In the genomic region with DNA sequence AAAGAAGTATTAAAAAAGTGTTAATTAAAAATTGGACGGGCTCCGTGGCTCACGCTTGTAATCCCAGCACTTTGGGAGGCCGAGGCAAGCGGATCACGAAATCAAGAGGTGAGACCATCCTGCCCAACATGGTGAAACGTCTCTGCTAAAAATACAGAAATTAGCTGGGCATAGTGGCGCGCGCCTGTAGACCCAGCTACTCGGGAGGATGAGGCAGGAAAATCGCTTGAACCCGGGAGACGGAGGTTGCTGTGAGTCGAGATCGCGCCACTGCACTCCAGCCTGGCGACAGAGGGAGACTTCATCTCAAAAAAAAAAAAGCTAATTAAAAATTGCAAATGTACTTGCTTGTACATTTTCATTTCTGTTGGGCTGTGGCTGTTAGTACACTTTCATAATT, we compare ENCODE assay signal across 8 cellular contexts. TPM values are rescaled to one million over a fixed set of nuclear protein-coding genes. Genes with fewer than 3 reads are reported as not detected.
DNase-seq lines count a peak whose midpoint lies in the region; ATAC-seq, FAIRE-seq and TF ChIP-seq lines count a peak whose summit lies in the region.
"Not testable (repeated sequence)": the region's sequence is repeated elsewhere in the genome, so short reads cannot be mapped to it uniquely, and the experiment has no call there.

No MANE protein-coding gene starts in this region.

- H3K23ac ChIP-seq in H1 (ENCODE audit: insufficient read length) = not testable (repeated sequence)

- H2BK5ac ChIP-seq in H1 (ENCODE audit: low read depth, low read length) = not testable (repeated sequence)

- POLR2A ChIA-PET in H1 (lab: Charles Lee; ENCODE audit: partially characterized antibody) = interaction anchor here (0.6 to 1.8 kb wide), 7 partner anchors 13 to 1082 kb away, joined by 3 to 6 read pairs (median 4); a partner anchor contains a TSS

- peaks cover 52% of the 10 kb centered on the region for H3K4me1 Mint-ChIP-seq in nephron progenitor cell
- H3K4me1 Mint-ChIP-seq in stimulated activated naive B cell treated with anti-CD40 and anti-IgM and Interleukin-4, amounts not matched to agents 10 μg/mL and 1 μg/mL and 100 μg/mL, for 72 hours = peaks cover 22 to 52% of the 10 kb centered on the region in 2 donors

- H4K5ac ChIP-seq in H1 (ENCODE audit: insufficient read length, low read depth, low read length) = not testable (repeated sequence)

- not testable (repeated sequence) for H3K9me3 Mint-ChIP-seq in activated naive CD4-positive, alpha-beta T cell treated with anti-CD3 and anti-CD28 coated beads, Interleukin-2, amount 50 U/mL, for 72 hours; nephron progenitor cell; stimulated activated naive B cell treated with anti-CD40 and anti-IgM and Interleukin-4, amounts not matched to agents 10 μg/mL and 1 μg/mL and 100 μg/mL, for 72 hours

- not testable (repeated sequence) for TF ChIP-seq POLR2A in H1 (IDR thresholded peaks at IDR 0.05; ENCODE audit: control extremely low read depth in 1 of 2, low read depth in 2 of 2, low read length in 2 of 2)

- CTCF ChIA-PET in H1 (lab: Charles Lee; ENCODE audit: partially characterized antibody) = interaction anchor here (0.6 to 1.4 kb wide), 7 partner anchors 11 to 218 kb away, joined by 3 to 6 read pairs (median 4); no protein-coding TSS in a partner anchor

- peaks cover 5 to 13% of the 10 kb centered on the region in 2 experiments for H4K20me1 ChIP-seq in H1 (replicated peaks in 1 of 2; ENCODE audit: control insufficient read depth in 1 of 2, insufficient read depth in 2 of 2, low read length in 2 of 2)

- peak overlapping the region in 1 of 4 experiments; percentile 68; a peak in 2 of 7 replicates for H3K9ac ChIP-seq in H1 (replicated peaks in 1 of 4; ENCODE audit: extremely low read depth in 1 of 4, low read depth in 3 of 4, low read length in 3 of 4)
- H3K9ac ChIP-seq in iPS-18a (ENCODE audit: low read length) = peak overlapping the region; percentile 83

- peak overlapping the region; percentile 96 for H3K4me3 Mint-ChIP-seq in nephron progenitor cell
- peak overlapping the region; percentile 88 for H3K4me3 Mint-ChIP-seq in stimulated activated naive B cell treated with anti-CD40 and anti-IgM and Interleukin-4, amounts not matched to agents 10 μg/mL and 1 μg/mL and 100 μg/mL, for 72 hours

- peaks cover 12% of the 10 kb centered on the region; the same call in 1 of the 2 replicates for H3K23me2 ChIP-seq in H1 (ENCODE audit: low read depth, low read length)

- H4K91ac ChIP-seq in H1 (replicated peaks; ENCODE audit: insufficient read length, low read length) = not testable (repeated sequence)

- H3K36me3 ChIP-seq in SJSA1 = peaks cover 32% of the 10 kb centered on the region
- H3K36me3 ChIP-seq in H1 (ENCODE audit: control insufficient read depth in 2 of 4, insufficient read depth in 4 of 4, low read length in 3 of 4) = peaks cover 0 to 15% (median 8%) of the 10 kb centered on the region in 4 experiments; a peak in 7 of 8 replicates
- H3K36me3 ChIP-seq in iPS-18a (ENCODE audit: control insufficient read depth, low read depth, low read length) = peaks cover 18% of the 10 kb centered on the region

- not testable (repeated sequence) for H2BK120ac ChIP-seq in H1 (replicated peaks; ENCODE audit: low read depth, low read length)

- TF ChIP-seq CTCF in AG10803 (conservative IDR thresholded peaks at IDR 0.05; ENCODE audit: low read length); HFF-Myc (IDR thresholded peaks at IDR 0.05; ENCODE audit: low read depth, low read length, missing control alignments); H1 (IDR thresholded peaks at IDR 0.05; ENCODE audit: control extremely low read depth in 1 of 3, insufficient read depth in 1 of 3, low read depth in 1 of 3, low read length in 3 of 3); nephron progenitor cell (IDR thresholded peaks at IDR 0.05): not testable (repeated sequence)

- not testable (repeated sequence) for H3K9me3 ChIP-seq in SJSA1 (replicated peaks); H1 (ENCODE audit: insufficient read depth in 2 of 2, low read depth in 1 of 2, low read length in 1 of 2); iPS-18a (ENCODE audit: control insufficient read depth, low read depth, low read length)

- H3K27ac ChIP-seq in SJSA1; H1 (ENCODE audit: low read depth, low read length); iPS-18a (ENCODE audit: low read length): not testable (repeated sequence)

- H3K36me3 Mint-ChIP-seq in activated naive CD4-positive, alpha-beta T cell treated with anti-CD3 and anti-CD28 coated beads, Interleukin-2, amount 50 U/mL, for 72 hours = peaks cover 26 to 29% of the 10 kb centered on the region in 2 donors
- peaks cover 18% of the 10 kb centered on the region for H3K36me3 Mint-ChIP-seq in nephron progenitor cell (ENCODE audit: low read depth)
- H3K36me3 Mint-ChIP-seq in stimulated activated naive B cell treated with anti-CD40 and anti-IgM and Interleukin-4, amounts not matched to agents 10 μg/mL and 1 μg/mL and 100 μg/mL, for 72 hours = peaks cover 15 to 22% of the 10 kb centered on the region in 2 donors

- TF ChIP-seq EP300 in H1 (IDR thresholded peaks at IDR 0.05; ENCODE audit: borderline replicate concordance in 1 of 2, low read depth in 2 of 2, low read length in 2 of 2) = not testable (repeated sequence)

- H3K27me3 ChIP-seq in SJSA1 (replicated peaks); H1 (replicated peaks in 1 of 4; ENCODE audit: control insufficient read depth in 3 of 4, extremely low read depth in 1 of 4, insufficient read depth in 3 of 4, low read length in 3 of 4); iPS-18a (ENCODE audit: control insufficient read depth, insufficient read depth, low read length): not testable (repeated sequence)

- not testable (repeated sequence) for H2AK5ac ChIP-seq in H1 (ENCODE audit: low read depth, low read length)

- not testable (repeated sequence) for H2BK15ac ChIP-seq in H1 (ENCODE audit: low read length)

- H2AFZ ChIP-seq in H1 (ENCODE audit: low read length) = not testable (repeated sequence)

- H3K79me1 ChIP-seq in H1 (ENCODE audit: low read depth, low read length) = peaks cover 11% of the 10 kb centered on the region; the same call in 1 of the 2 replicates

- not testable (repeated sequence) for H3K56ac ChIP-seq in H1 (replicated peaks; ENCODE audit: insufficient read length, low read depth, low read length)

- H3K4ac ChIP-seq in H1 (replicated peaks; ENCODE audit: insufficient read length, low read depth, low read length) = not testable (repeated sequence)

- not testable (repeated sequence) for H3K4me1 ChIP-seq in SJSA1 (replicated peaks); H1 (replicated peaks in 1 of 4; ENCODE audit: control insufficient read depth in 3 of 4, insufficient read depth in 4 of 4, low read length in 3 of 4); iPS-18a (ENCODE audit: control insufficient read depth, low read depth, low read length)

- not testable (repeated sequence) for ATAC-seq in activated naive CD4-positive, alpha-beta T cell treated with anti-CD3 and anti-CD28 coated beads, Interleukin-2, amount 50 U/mL, for 72 hours; stimulated activated naive B cell treated with anti-CD40 and anti-IgM and Interleukin-4, amounts not matched to agents 10 μg/mL and 1 μg/mL and 100 μg/mL, for 72 hours (replicated peaks)

- WGBS in H1 (ENCODE audit: extremely low coverage in 1 of 2, insufficient coverage in 1 of 2, insufficient read length in 1 of 2, insufficient replicate concordance in 2 of 2, low coverage in 1 of 2, low lambda C conversion rate in 2 of 2, missing lambda C conversion rate in 1 of 2), 2 experiments = 88% methylated on average over 18 of the region's 18 CpGs; no CpG with 5 or more reads in 1 of the 2 experiments

- not testable (repeated sequence) for H4K8ac ChIP-seq in H1 (ENCODE audit: extremely low read depth, insufficient read depth, low read length)

- DNase-seq in AG10803 (ENCODE audit: low read depth); HFF-Myc (ENCODE audit: extremely low read depth, low read depth); SJSA1 (ENCODE audit: low read depth in 1 of 2, low spot score in 2 of 2); activated naive CD4-positive, alpha-beta T cell treated with anti-CD3 and anti-CD28 coated beads, Interleukin-2, amount 50 U/mL, for 72 hours (ENCODE audit: low spot score in 2 of 2); H1 (ENCODE audit: low read depth in 1 of 2, low spot score in 2 of 2); nephron progenitor cell; stimulated activated naive B cell treated with anti-CD40 and anti-IgM and Interleukin-4, amounts not matched to agents 10 μg/mL and 1 μg/mL and 100 μg/mL, for 72 hours: not testable (repeated sequence)

- H3K27ac Mint-ChIP-seq in activated naive CD4-positive, alpha-beta T cell treated with anti-CD3 and anti-CD28 coated beads, Interleukin-2, amount 50 U/mL, for 72 hours = peak overlapping the region; percentile 90 to 95
- peak overlapping the region; percentile 60 for H3K27ac Mint-ChIP-seq in nephron progenitor cell
- H3K27ac Mint-ChIP-seq in stimulated activated naive B cell treated with anti-CD40 and anti-IgM and Interleukin-4, amounts not matched to agents 10 μg/mL and 1 μg/mL and 100 μg/mL, for 72 hours = not testable (repeated sequence)

- peak overlapping the region; percentile 77 to 85 for H3K4me2 ChIP-seq in H1 (ENCODE audit: insufficient read depth in 1 of 2, low read depth in 2 of 2, low read length in 2 of 2)

- H3K27me3 Mint-ChIP-seq in nephron progenitor cell (ENCODE audit: low read depth, poor library complexity); stimulated activated naive B cell treated with anti-CD40 and anti-IgM and Interleukin-4, amounts not matched to agents 10 μg/mL and 1 μg/mL and 100 μg/mL, for 72 hours: not testable (repeated sequence)

- peaks cover 9 to 80% of the 10 kb centered on the region in 2 experiments for H3K79me2 ChIP-seq in H1 (ENCODE audit: control insufficient read depth in 1 of 2, insufficient read depth in 2 of 2, low read length in 2 of 2)

- H3K4me3 ChIP-seq in AG10803 (ENCODE audit: low read length) (peak overlapping the region; percentile 87), HFF-Myc (replicated peaks; ENCODE audit: low read depth, low read length) (peak overlapping the region; percentile 75), SJSA1 (peak overlapping the region; percentile 98), H1 (ENCODE audit: extremely low read depth in 1 of 4, insufficient read depth in 2 of 4, low read depth in 3 of 4, low read length in 4 of 4) (peak overlapping the region; percentile 82 to 97 (median 91); a peak in 7 of 8 replicates), iPS-18a (ENCODE audit: low read length) (peak overlapping the region; percentile 83)

- TF ChIP-seq RAD21 in H1 (IDR thresholded peaks at IDR 0.05 in 1 of 2, conservative IDR thresholded peaks at IDR 0.05 in 1 of 2; ENCODE audit: low read depth in 2 of 2, low read length in 2 of 2) = not testable (repeated sequence)

- not testable (repeated sequence) for H2BK20ac ChIP-seq in H1 (ENCODE audit: low read length)

- not testable (repeated sequence) for H2BK12ac ChIP-seq in H1 (ENCODE audit: low read depth, low read length)

- FAIRE-seq in H1 (lab: Jason Lieb, UNC) = not testable (repeated sequence)

- not testable (repeated sequence) for H3K18ac ChIP-seq in H1 (ENCODE audit: extremely low read depth, low read length)

- not testable (repeated sequence) for H3K14ac ChIP-seq in H1 (ENCODE audit: insufficient read length)

RNA-seq across cellular contexts. Expression of a gene that starts 1.1 kb away (rescaled TPM):
- total RNA-seq in SJSA1 (2014; rRNA removed; shearing (Covaris generic)) = 12.1 and 43.4 TPM in 2 replicates
- total RNA-seq in activated naive CD4-positive, alpha-beta T cell treated with anti-CD3 and anti-CD28 coated beads, Interleukin-2, amount 50 U/mL, for 72 hours = 10 to 100 TPM; 14.1 to 39.9 TPM
- 35.0 and 35.5 TPM in 2 replicates for total RNA-seq in H1 (2021; fragmentation: NEBNext Ultra II Directional; extraction: Animal tissue kit (Norgen Biotek cat#: 25700))
- 5.9 and 7.1 TPM in 2 replicates for polyA plus RNA-seq in H1 (2011; rRNA removed)
- 10.9 TPM for polyA plus RNA-seq in H1 (2011; cell fraction: cytosol; rRNA removed)
- 12.8 TPM for polyA plus RNA-seq in H1 (2011; cell fraction: nucleus; rRNA removed)
- polyA plus RNA-seq in H1 (2012, experiment 1 of 2) = 23.7 to 31.1 TPM (median 30.1 TPM) in 4 replicates
- polyA plus RNA-seq in H1 (2012, experiment 2 of 2) = 27.0 TPM
- polyA plus RNA-seq in H1 (2013, experiment 1 of 2) = 31.3 TPM
- 27.9 TPM for polyA plus RNA-seq in H1 (2013, experiment 2 of 2)
- 4.3 and 5.2 TPM in 2 replicates for polyA minus RNA-seq in H1 (2011; rRNA and poly(A)+ RNA removed)
- polyA minus RNA-seq in H1 (2011; cell fraction: cytosol; rRNA and poly(A)+ RNA removed) = 8.7 TPM
- polyA minus RNA-seq in H1 (2011; cell fraction: nucleus; rRNA and poly(A)+ RNA removed) = 18.8 TPM

RNA-seq across cellular contexts. Expression of a gene that starts 1.4 kb away (rescaled TPM):
- 17.6 and 19.6 TPM in 2 replicates for total RNA-seq in SJSA1 (2014; rRNA removed; shearing (Covaris generic))
- total RNA-seq in activated naive CD4-positive, alpha-beta T cell treated with anti-CD3 and anti-CD28 coated beads, Interleukin-2, amount 50 U/mL, for 72 hours = 10 to 100 TPM; 15.6 to 24.1 TPM
- 29.2 and 29.5 TPM in 2 replicates for total RNA-seq in H1 (2021; fragmentation: NEBNext Ultra II Directional; extraction: Animal tissue kit (Norgen Biotek cat#: 25700))
- 5.9 and 7.4 TPM in 2 replicates for polyA plus RNA-seq in H1 (2011; rRNA removed)
- polyA plus RNA-seq in H1 (2011; cell fraction: cytosol; rRNA removed) = 8.2 TPM
- polyA plus RNA-seq in H1 (2011; cell fraction: nucleus; rRNA removed) = 5.3 TPM
- polyA plus RNA-seq in H1 (2012, experiment 1 of 2) = 13.5 to 26.1 TPM (median 16.6 TPM) in 4 replicates
- 2.3 TPM for polyA plus RNA-seq in H1 (2012, experiment 2 of 2)
- polyA plus RNA-seq in H1 (2013, experiment 1 of 2) = 18.4 TPM
- 17.4 TPM for polyA plus RNA-seq in H1 (2013, experiment 2 of 2)
- 11.8 and 13.3 TPM in 2 replicates for polyA minus RNA-seq in H1 (2011; rRNA and poly(A)+ RNA removed)
- 13.7 TPM for polyA minus RNA-seq in H1 (2011; cell fraction: cytosol; rRNA and poly(A)+ RNA removed)
- polyA minus RNA-seq in H1 (2011; cell fraction: nucleus; rRNA and poly(A)+ RNA removed) = 12.5 TPM

RNA-seq across cellular contexts. Expression of a gene that starts 34.8 kb away (rescaled TPM):
- 14.3 and 18.8 TPM in 2 replicates for total RNA-seq in SJSA1 (2014; rRNA removed; shearing (Covaris generic))
- 1 to 10 TPM; 5.6 to 9.2 TPM for total RNA-seq in activated naive CD4-positive, alpha-beta T cell treated with anti-CD3 and anti-CD28 coated beads, Interleukin-2, amount 50 U/mL, for 72 hours
- total RNA-seq in H1 (2021; fragmentation: NEBNext Ultra II Directional; extraction: Animal tissue kit (Norgen Biotek cat#: 25700)) = 15.1 and 15.8 TPM in 2 replicates
- polyA plus RNA-seq in H1 (2011; rRNA removed) = 19.0 and 29.7 TPM in 2 replicates
- 23.3 TPM for polyA plus RNA-seq in H1 (2011; cell fraction: cytosol; rRNA removed)
- polyA plus RNA-seq in H1 (2011; cell fraction: nucleus; rRNA removed) = 44.0 TPM
- polyA plus RNA-seq in H1 (2012, experiment 1 of 2) = 9.2 to 14.2 TPM (median 13.8 TPM) in 4 replicates
- polyA plus RNA-seq in H1 (2012, experiment 2 of 2) = 11.3 TPM
- 6.8 TPM for polyA plus RNA-seq in H1 (2013, experiment 1 of 2)
- polyA plus RNA-seq in H1 (2013, experiment 2 of 2) = 6.6 TPM
- 6.4 and 6.9 TPM in 2 replicates for polyA minus RNA-seq in H1 (2011; rRNA and poly(A)+ RNA removed)
- polyA minus RNA-seq in H1 (2011; cell fraction: cytosol; rRNA and poly(A)+ RNA removed) = 11.2 TPM
- polyA minus RNA-seq in H1 (2011; cell fraction: nucleus; rRNA and poly(A)+ RNA removed) = 26.1 TPM

RNA-seq across cellular contexts. Expression of a gene that starts 41.2 kb away (rescaled TPM):
- 26.4 and 39.4 TPM in 2 replicates for total RNA-seq in SJSA1 (2014; rRNA removed; shearing (Covaris generic))
- 1 to 10 TPM; 2.6 to 9.4 TPM for total RNA-seq in activated naive CD4-positive, alpha-beta T cell treated with anti-CD3 and anti-CD28 coated beads, Interleukin-2, amount 50 U/mL, for 72 hours
- total RNA-seq in H1 (2021; fragmentation: NEBNext Ultra II Directional; extraction: Animal tissue kit (Norgen Biotek cat#: 25700)) = 538 and 572 TPM in 2 replicates
- 950 and 1,969 TPM in 2 replicates for polyA plus RNA-seq in H1 (2011; rRNA removed)
- polyA plus RNA-seq in H1 (2011; cell fraction: cytosol; rRNA removed) = 828 TPM
- polyA plus RNA-seq in H1 (2011; cell fraction: nucleus; rRNA removed) = 1,943 TPM
- polyA plus RNA-seq in H1 (2012, experiment 1 of 2) = 757 to 990 TPM (median 908 TPM) in 4 replicates
- polyA plus RNA-seq in H1 (2012, experiment 2 of 2) = 939 TPM
- 514 TPM for polyA plus RNA-seq in H1 (2013, experiment 1 of 2)
- polyA plus RNA-seq in H1 (2013, experiment 2 of 2) = 503 TPM
- polyA minus RNA-seq in H1 (2011; rRNA and poly(A)+ RNA removed) = 153 and 156 TPM in 2 replicates
- 356 TPM for polyA minus RNA-seq in H1 (2011; cell fraction: cytosol; rRNA and poly(A)+ RNA removed)
- 378 TPM for polyA minus RNA-seq in H1 (2011; cell fraction: nucleus; rRNA and poly(A)+ RNA removed)
